In genomic region chr5:122721127-122721526, GRCh38 we compare ENCODE assay signal across 15 cellular contexts. TPM values are rescaled to one million over a fixed set of nuclear protein-coding genes. Genes with fewer than 3 reads are reported as not detected.
DNase-seq lines count a peak whose midpoint lies in the region; ATAC-seq and TF ChIP-seq lines count a peak whose summit lies in the region.
"Had no signal": no experiment of that assay in that cellular context is flagged by ENCODE, and none has a peak within 500 bp of the region (broad histone marks: within the 10 kb centered on the region; RNA-seq: fewer than 3 reads in every experiment).

No MANE protein-coding gene starts in this region.

- H2AK5ac ChIP-seq in neuronal stem cell (ENCODE audit: low read depth, low read length): no peak overlapping the region

- H3K23ac ChIP-seq in neuronal stem cell (ENCODE audit: low read depth, low read length, poor library complexity): no peak overlapping the region

- H2BK12ac ChIP-seq in neuronal stem cell (ENCODE audit: low read length): no peak overlapping the region

- no peak overlapping the region for H3K27ac ChIP-seq in neuronal stem cell (replicated peaks; ENCODE audit: low read length)

- ATAC-seq in memory B cell (ENCODE audit: low read depth): no peak
- no peak for ATAC-seq in stimulated activated naive B cell treated with anti-CD40 and anti-IgM and Interleukin-4, amounts not matched to agents 10 μg/mL and 1 μg/mL and 100 μg/mL, for 72 hours (replicated peaks)
- ATAC-seq in GM18907 (IDR thresholded peaks at IDR 0.05; ENCODE audit: unreplicated experiment): no peak

- H3K4me2 ChIP-seq in neuronal stem cell (ENCODE audit: insufficient read depth, low read length, poor library complexity, severe bottlenecking): no peak overlapping the region

- no CpG with 5 or more reads among the region's 3 CpGs for WGBS in neuronal stem cell (ENCODE audit: extremely low coverage in 2 of 2, insufficient read length in 2 of 2, insufficient replicate concordance in 1 of 2), 2 donors

- H3K4me1 Mint-ChIP-seq in IgD-negative memory B cell (peaks cover 25 to 38% (median 33%) of the 10 kb centered on the region in 3 donors), memory B cell (peaks cover 37% of the 10 kb centered on the region)
- H3K4me1 Mint-ChIP-seq in stimulated activated naive B cell treated with anti-CD40 and anti-IgM and Interleukin-4, amounts not matched to agents 10 μg/mL and 1 μg/mL and 100 μg/mL, for 72 hours: peaks cover 36 to 50% of the 10 kb centered on the region in 2 donors
- H3K4me1 Mint-ChIP-seq: CD4-positive, alpha-beta memory T cell had no signal

- no peak for TF ChIP-seq CTCF in foreskin fibroblast (IDR thresholded peaks at IDR 0.05; ENCODE audit: low read depth, low read length)

- no peak overlapping the region for H3K18ac ChIP-seq in neuronal stem cell (ENCODE audit: low read length)

- H3K9ac ChIP-seq in neuronal stem cell (ENCODE audit: low read depth, low read length, poor library complexity): no peak overlapping the region

- no peak overlapping the region for H2AFZ ChIP-seq in neuronal stem cell (ENCODE audit: low read length)

- H2BK5ac ChIP-seq in neuronal stem cell (ENCODE audit: low read length): no peak overlapping the region

- no peaks in the 10 kb centered on the region for H3K79me1 ChIP-seq in neuronal stem cell (ENCODE audit: low read depth, low read length)

- no peak overlapping the region for H4K8ac ChIP-seq in neuronal stem cell (ENCODE audit: low read depth, low read length)

- H3K27me3 ChIP-seq in neuronal stem cell (ENCODE audit: control insufficient read depth in 3 of 3, insufficient read depth in 3 of 3, low read depth in 1 of 3, low read length in 3 of 3): no peaks in the 10 kb centered on the region

- no peak overlapping the region for H2BK120ac ChIP-seq in neuronal stem cell (ENCODE audit: low read depth, low read length)

- H4K91ac ChIP-seq in neuronal stem cell (ENCODE audit: low read depth, low read length, poor library complexity): no peak overlapping the region

- H3K27ac Mint-ChIP-seq in IgD-negative memory B cell (peak overlapping the region in 2 of 3 donors; percentile 32 to 47), memory B cell (peak overlapping the region; percentile 52)
- H3K27ac Mint-ChIP-seq in stimulated activated naive B cell treated with anti-CD40 and anti-IgM and Interleukin-4, amounts not matched to agents 10 μg/mL and 1 μg/mL and 100 μg/mL, for 72 hours: peak overlapping the region; percentile 82
- H3K27ac Mint-ChIP-seq: CD4-positive, alpha-beta memory T cell had no signal

- H3K4me3 ChIP-seq in neuronal stem cell (ENCODE audit: low read length in 2 of 2) (no peak overlapping the region), foreskin fibroblast (ENCODE audit: low read depth in 1 of 2, low read length in 2 of 2) (no peak overlapping the region)
- H3K4me3 ChIP-seq: HAP-1 had no signal

- DNase-seq in memory B cell (ENCODE audit: low spot score in 2 of 2) (no peak), neuronal stem cell (ENCODE audit: low spot score) (no peak), foreskin fibroblast (no peak)
- no peak for DNase-seq in stimulated activated naive B cell treated with anti-CD40 and anti-IgM and Interleukin-4, amounts not matched to agents 10 μg/mL and 1 μg/mL and 100 μg/mL, for 72 hours
- DNase-seq: C1 segment of cervical spinal cord; Calu3; CD4-positive, alpha-beta memory T cell; COR-L47; DMS53; DMS79 treated with DMSO at 0.1 percent for 48 hours; GF-D8; GOT3 had no signal

- H3K27me3 Mint-ChIP-seq in IgD-negative memory B cell (no peaks in the 10 kb centered on the region), memory B cell (peaks cover 1% of the 10 kb centered on the region)
- no peaks in the 10 kb centered on the region for H3K27me3 Mint-ChIP-seq in stimulated activated naive B cell treated with anti-CD40 and anti-IgM and Interleukin-4, amounts not matched to agents 10 μg/mL and 1 μg/mL and 100 μg/mL, for 72 hours

- H3K36me3 ChIP-seq in neuronal stem cell (replicated peaks in 1 of 2; ENCODE audit: control insufficient read depth in 2 of 2, insufficient read depth in 2 of 2, low read length in 2 of 2): no peaks in the 10 kb centered on the region
- H3K36me3 ChIP-seq: HAP-1 had no signal

- no peak overlapping the region for H3K4ac ChIP-seq in neuronal stem cell (ENCODE audit: low read length)

- H2BK15ac ChIP-seq in neuronal stem cell (ENCODE audit: low read length): no peak overlapping the region

- H3K4me1 ChIP-seq in neuronal stem cell (ENCODE audit: control insufficient read depth in 2 of 2, insufficient read depth in 1 of 2, low read depth in 1 of 2, low read length in 2 of 2): no peaks in the 10 kb centered on the region
- H3K4me1 ChIP-seq: HAP-1 had no signal

- H3K9me3 ChIP-seq in neuronal stem cell (replicated peaks in 1 of 2; ENCODE audit: control insufficient read depth in 2 of 2, insufficient read depth in 1 of 2, low read depth in 1 of 2, low read length in 2 of 2): no peaks in the 10 kb centered on the region
- H3K9me3 ChIP-seq: HAP-1 had no signal

- H3K4me3 Mint-ChIP-seq in IgD-negative memory B cell (no peak overlapping the region), memory B cell (no peak overlapping the region)
- no peak overlapping the region for H3K4me3 Mint-ChIP-seq in stimulated activated naive B cell treated with anti-CD40 and anti-IgM and Interleukin-4, amounts not matched to agents 10 μg/mL and 1 μg/mL and 100 μg/mL, for 72 hours
- H3K4me3 Mint-ChIP-seq: CD4-positive, alpha-beta memory T cell had no signal

- H3K36me3 Mint-ChIP-seq in IgD-negative memory B cell (peaks cover 3% of the 10 kb centered on the region), memory B cell (peaks cover 3% of the 10 kb centered on the region)
- peaks cover 3 to 4% of the 10 kb centered on the region in 2 donors for H3K36me3 Mint-ChIP-seq in stimulated activated naive B cell treated with anti-CD40 and anti-IgM and Interleukin-4, amounts not matched to agents 10 μg/mL and 1 μg/mL and 100 μg/mL, for 72 hours
- H3K36me3 Mint-ChIP-seq: CD4-positive, alpha-beta memory T cell had no signal

- peaks cover 0 to 2% (median 0%) of the 10 kb centered on the region in 3 donors for H3K9me3 Mint-ChIP-seq in IgD-negative memory B cell
- H3K9me3 Mint-ChIP-seq in memory B cell: peaks cover 2% of the 10 kb centered on the region
- H3K9me3 Mint-ChIP-seq in stimulated activated naive B cell treated with anti-CD40 and anti-IgM and Interleukin-4, amounts not matched to agents 10 μg/mL and 1 μg/mL and 100 μg/mL, for 72 hours: peaks cover 5 to 7% of the 10 kb centered on the region in 2 donors
- H3K9me3 Mint-ChIP-seq: CD4-positive, alpha-beta memory T cell had no signal

- H3K14ac ChIP-seq in neuronal stem cell (ENCODE audit: low read length): no peak overlapping the region

RNA-seq across cellular contexts. Expression of gene SNX2, which starts 53.8 kb away (rescaled TPM):
- polyA plus RNA-seq in IgD-negative memory B cell: 379 TPM
- polyA plus RNA-seq in neuronal stem cell (2013, experiment 1 of 2): 59.1 TPM
- 57.9 TPM for polyA plus RNA-seq in neuronal stem cell (2013, experiment 2 of 2)
